In the genomic region with DNA sequence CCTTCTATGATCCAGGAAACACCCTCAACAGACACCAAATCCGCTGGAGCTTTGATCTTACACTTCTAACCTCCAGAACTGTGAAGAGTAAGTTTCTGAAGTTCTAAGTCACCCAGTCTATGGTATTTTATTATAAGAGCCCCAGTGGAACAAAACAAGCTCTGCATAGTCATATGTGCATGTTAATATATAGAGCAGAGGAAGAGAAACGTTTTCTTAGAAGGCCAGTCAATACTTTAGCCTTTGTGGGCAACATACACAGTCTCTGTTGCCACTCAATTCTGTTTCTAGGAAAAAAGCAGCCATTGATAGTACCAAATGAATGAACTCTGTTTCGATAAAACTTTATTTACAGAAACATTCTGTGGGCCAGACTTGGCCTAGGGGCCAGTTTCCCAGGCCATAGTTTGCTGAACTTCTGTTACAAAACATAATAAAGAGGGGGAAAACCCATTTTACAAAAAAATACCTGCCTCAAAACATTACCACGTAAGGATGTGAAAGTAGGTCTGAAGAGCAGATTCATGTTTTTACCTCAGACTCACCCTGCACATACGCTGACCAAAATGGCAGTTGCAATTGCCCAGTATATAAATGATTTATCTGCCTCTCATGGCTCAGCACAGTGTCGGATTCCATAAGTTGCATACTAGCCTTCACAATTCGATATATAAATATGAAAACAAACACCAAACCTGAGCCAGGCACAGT, we compare ENCODE assay signal across 19 cellular contexts.
DNase-seq lines count a peak whose midpoint lies in the region; ATAC-seq, FAIRE-seq and TF ChIP-seq lines count a peak whose summit lies in the region.
"Had no signal": no experiment of that assay in that cellular context is flagged by ENCODE, and none has a peak within 500 bp of the region (broad histone marks: within the 10 kb centered on the region; RNA-seq: fewer than 3 reads in every experiment).

No MANE protein-coding gene starts in this region.

- no peak overlapping the region for H3K4me3 ChIP-seq in Jurkat, Clone E6-1 (ENCODE audit: low read length)
- H3K4me3 ChIP-seq: GM23338, ovary, PC-9, right lobe of liver, uterus had no signal

- peak; percentile 53 for FAIRE-seq in GM12892 (lab: Jason Lieb, UNC)
- FAIRE-seq: astrocyte, kidney had no signal

- ATAC-seq in GM19023 (IDR thresholded peaks at IDR 0.05; ENCODE audit: unreplicated experiment) = peak; percentile 48
- ATAC-seq in HG02852 (IDR thresholded peaks at IDR 0.05; ENCODE audit: unreplicated experiment) = peak; percentile 50
- no peak for ATAC-seq in GM21786 (IDR thresholded peaks at IDR 0.05; ENCODE audit: unreplicated experiment)
- ATAC-seq: activated CD8-positive, alpha-beta memory T cell treated with anti-CD3 and anti-CD28 coated beads, Interleukin-2, amount 10 ng/mL, durations not matched to agents 7 days and 5 days; CD8-positive, alpha-beta T cell; GM23338; right lobe of liver; WTC11 had no signal

- no peak for TF ChIP-seq POLR2A in GM12892 (IDR thresholded peaks at IDR 0.05; ENCODE audit: low read depth, low read length)

- DNase-seq in GM12892 (ENCODE audit: insufficient read length) (no peak), cerebellar nuclear complex (lab: John Stamatoyannopoulos, UW) (no peak)
- peak; percentile 23 for DNase-seq in Jurkat, Clone E6-1 (ENCODE audit: low read depth, low spot score)
- DNase-seq in stimulated activated CD8-positive, alpha-beta memory T cell treated with anti-CD3 and anti-CD28 coated beads, Interleukin-4, amount 100 ng/mL, for 48 hours = no peak
- no peak for DNase-seq in effector CD8-positive, alpha-beta T cell (lab: John Stamatoyannopoulos, UW)
- DNase-seq: activated CD8-positive, alpha-beta memory T cell treated with anti-CD3 and anti-CD28 coated beads, Interleukin-2, amount 10 ng/mL, durations not matched to agents 7 days and 5 days; CD8-positive, alpha-beta T cell; kidney; NCI-H774; PC-9; right lobe of liver had no signal
